In the genomic region with DNA sequence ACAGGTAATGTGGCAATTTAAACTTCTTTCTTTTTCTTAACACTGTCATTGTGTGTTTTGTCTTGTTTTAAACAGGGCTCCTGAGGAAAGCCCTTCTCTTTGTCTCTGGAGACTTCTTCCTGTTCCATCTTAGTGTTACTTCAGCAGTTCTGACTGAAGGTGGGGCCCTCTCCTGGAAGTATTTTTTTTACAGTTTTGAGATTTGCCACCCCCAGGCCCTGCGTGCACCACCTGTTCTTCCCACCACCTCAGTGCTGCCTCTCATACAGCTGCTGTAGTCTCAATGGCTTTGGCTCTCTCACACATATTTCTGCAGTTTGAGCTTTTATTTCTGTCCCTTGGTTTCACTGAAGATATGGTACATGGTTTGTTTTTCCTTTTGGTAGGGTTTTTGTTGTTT, we compare ENCODE assay signal across 20 cellular contexts. TPM values are rescaled to one million over a fixed set of nuclear protein-coding genes. Genes with fewer than 3 reads are reported as not detected.
DNase-seq lines count a peak whose midpoint lies in the region; ATAC-seq and TF ChIP-seq lines count a peak whose summit lies in the region.
"Had no signal": no experiment of that assay in that cellular context is flagged by ENCODE, and none has a peak within 500 bp of the region (broad histone marks: within the 10 kb centered on the region; RNA-seq: fewer than 3 reads in every experiment).

No MANE protein-coding gene starts in this region.

- H3K4me3 ChIP-seq in GM06990 (replicated peaks; ENCODE audit: low read depth, low read length) (no peak overlapping the region), PC-3 (ENCODE audit: low read length) (no peak overlapping the region), body of pancreas (no peak overlapping the region)
- H3K4me3 ChIP-seq: colonic mucosa, skin epidermis, uterus had no signal

- DNase-seq in activated CD4-positive, alpha-beta T cell treated with anti-CD3 and anti-CD28 coated beads for 36 hours: peak; percentile 17
- DNase-seq in activated CD4-positive, alpha-beta T cell treated with anti-CD3 and anti-CD28 coated beads, Interleukin-2, amount 50 U/mL, for 48 hours: no peak
- no peak for DNase-seq in GM06990 (ENCODE audit: extremely low read depth, insufficient read length)
- DNase-seq in PC-3: no peak
- no peak for DNase-seq in epithelial cell of prostate (ENCODE audit: low read depth, low spot score)
- no peak for DNase-seq in body of pancreas
- no peak for DNase-seq in GF-D8 (lab: John Stamatoyannopoulos, UW)
- DNase-seq: C1 segment of cervical spinal cord; colonic mucosa; NCI-H1105; NCI-H2029 treated with DMSO at 0.1 percent for 48 hours; NCI-H446 treated with DMSO at 0.1 percent for 48 hours; NK-92 treated with Interleukin-12 subunit alpha and Interleukin-12 subunit beta, amount 100 ng/mL, for 24 hours; SK-N-SH; stimulated activated CD4-positive, alpha-beta T cell treated with anti-CD3 and anti-CD28 coated beads, Interleukin-1b, Interleukin-23, amount 100 ng/mL, for 48 hours; T1000; uterus had no signal

- peaks cover 14% of the 10 kb centered on the region for H3K4me1 Mint-ChIP-seq in activated CD4-positive, alpha-beta T cell treated with anti-CD3 and anti-CD28 coated beads for 36 hours
- H3K4me1 Mint-ChIP-seq: stimulated activated memory B cell treated with anti-CD40 and anti-IgM and Interleukin-4, amounts not matched to agents 10 μg/mL and 1 μg/mL and 100 μg/mL, for 72 hours had no signal

- intact Hi-C loops in activated CD4-positive, alpha-beta T cell treated with anti-CD3 and anti-CD28 coated beads for 36 hours (cut with DNase I, micrococcal nuclease): loop anchor here in 1 of 2 experiments (10.0 kb wide), 1 partner anchor 56 kb away; the partner anchor contains the start of gene ALDH3A1
- intact Hi-C loops in PC-3 (cut with micrococcal nuclease) (no loop called here), body of pancreas (cut with DNase I) (no loop called here)

- CTCF ChIA-PET in activated CD4-positive, alpha-beta T cell treated with anti-CD3 and anti-CD28 coated beads for 36 hours (lab: Charles Lee): no interaction called here
- CTCF ChIA-PET in PC-3 (lab: Charles Lee): no interaction called here

- H3K9ac ChIP-seq in PC-3 (ENCODE audit: low read length): no peak overlapping the region
- H3K9ac ChIP-seq: SK-N-SH had no signal

- no peak overlapping the region for H2AFZ ChIP-seq in PC-3 (ENCODE audit: low read length)

- ATAC-seq in activated CD4-positive, alpha-beta T cell treated with anti-CD3 and anti-CD28 coated beads for 36 hours: peak; percentile 57
- ATAC-seq in PC-3 (no peak), body of pancreas (no peak), HG03520 (IDR thresholded peaks at IDR 0.05; ENCODE audit: unreplicated experiment) (no peak)
- ATAC-seq: stimulated activated memory B cell treated with anti-CD40 and anti-IgM and Interleukin-4, amounts not matched to agents 10 μg/mL and 1 μg/mL and 100 μg/mL, for 72 hours had no signal

- POLR2A ChIA-PET in activated CD4-positive, alpha-beta T cell treated with anti-CD3 and anti-CD28 coated beads for 36 hours (lab: Charles Lee): no interaction called here
- POLR2A ChIA-PET in PC-3 (lab: Charles Lee; ENCODE audit: unreplicated experiment): no interaction called here

- no peaks in the 10 kb centered on the region for H3K27me3 Mint-ChIP-seq in activated CD4-positive, alpha-beta T cell treated with anti-CD3 and anti-CD28 coated beads for 36 hours
- H3K27me3 Mint-ChIP-seq: stimulated activated memory B cell treated with anti-CD40 and anti-IgM and Interleukin-4, amounts not matched to agents 10 μg/mL and 1 μg/mL and 100 μg/mL, for 72 hours had no signal

- TF ChIP-seq CTCF in GM06990 (IDR thresholded peaks at IDR 0.05; ENCODE audit: insufficient read depth, low read length, poor library complexity, severe bottlenecking) (peak; percentile 1), PC-3 (conservative IDR thresholded peaks at IDR 0.05; ENCODE audit: low read depth, low read length) (0 out of 2 replicates have a peak, but pooled peaks have one; percentile 15), body of pancreas (IDR thresholded peaks at IDR 0.05) (no peak)

- WGBS in body of pancreas, 2 donors: 77 to 93% methylated on average over 1 of the region's 1 CpG

- H3K9me3 Mint-ChIP-seq in activated CD4-positive, alpha-beta T cell treated with anti-CD3 and anti-CD28 coated beads for 36 hours (ENCODE audit: low read depth): peaks cover 9% of the 10 kb centered on the region

- H3K27ac ChIP-seq in PC-3 (ENCODE audit: low read length) (no peak overlapping the region), epithelial cell of prostate (peak overlapping the region; percentile 61), body of pancreas (no peak overlapping the region)
- H3K27ac ChIP-seq: colonic mucosa, uterus had no signal

- H3K27me3 ChIP-seq in GM06990 (replicated peaks; ENCODE audit: control insufficient read depth, insufficient read depth, low read length) (no peaks in the 10 kb centered on the region), PC-3 (ENCODE audit: low read length) (no peaks in the 10 kb centered on the region), body of pancreas (no peaks in the 10 kb centered on the region)
- H3K27me3 ChIP-seq: colonic mucosa, uterus had no signal

- H3K9me3 ChIP-seq in PC-3 (ENCODE audit: low read length) (no peaks in the 10 kb centered on the region), body of pancreas (peaks cover 0 to 8% (median 0%) of the 10 kb centered on the region in 3 donors)
- H3K9me3 ChIP-seq: colonic mucosa, uterus had no signal

- no TSS peak for BruUV-seq in PC-3 (replicated peaks; lab: Mats Ljungman, UMichigan)

- no peaks in the 10 kb centered on the region for H3K9me2 ChIP-seq in PC-3 (replicated peaks; ENCODE audit: low read length)
- H3K9me2 ChIP-seq: SK-N-SH had no signal

- no peaks in the 10 kb centered on the region for H4K20me1 ChIP-seq in PC-3 (ENCODE audit: low read length)

- no peaks in the 10 kb centered on the region for H3F3A ChIP-seq in PC-3 (ENCODE audit: low read length, unreplicated experiment)

- no peaks in the 10 kb centered on the region for H3K36me3 ChIP-seq in GM06990 (ENCODE audit: control insufficient read depth, insufficient read depth, low read length)
- peaks cover 10% of the 10 kb centered on the region for H3K36me3 ChIP-seq in PC-3 (ENCODE audit: low read depth, low read length)
- peaks cover 14 to 21% of the 10 kb centered on the region in 2 donors for H3K36me3 ChIP-seq in body of pancreas (replicated peaks in 1 of 2; ENCODE audit: insufficient read depth in 1 of 2, low read depth in 2 of 2)
- H3K36me3 ChIP-seq: colonic mucosa, uterus had no signal

- no peak overlapping the region for H3K4me2 ChIP-seq in PC-3 (ENCODE audit: low read length)
- H3K4me2 ChIP-seq: SK-N-SH had no signal

- H3K36me3 Mint-ChIP-seq in activated CD4-positive, alpha-beta T cell treated with anti-CD3 and anti-CD28 coated beads for 36 hours (ENCODE audit: low read depth): peaks cover 46% of the 10 kb centered on the region

- no peaks in the 10 kb centered on the region for H3K79me2 ChIP-seq in PC-3 (ENCODE audit: low read length)

- H3K4me3 Mint-ChIP-seq in activated CD4-positive, alpha-beta T cell treated with anti-CD3 and anti-CD28 coated beads for 36 hours: no peak overlapping the region
- H3K4me3 Mint-ChIP-seq: stimulated activated memory B cell treated with anti-CD40 and anti-IgM and Interleukin-4, amounts not matched to agents 10 μg/mL and 1 μg/mL and 100 μg/mL, for 72 hours had no signal

- H3K27ac Mint-ChIP-seq in activated CD4-positive, alpha-beta T cell treated with anti-CD3 and anti-CD28 coated beads for 36 hours: peak overlapping the region; percentile 5
- H3K27ac Mint-ChIP-seq: stimulated activated memory B cell treated with anti-CD40 and anti-IgM and Interleukin-4, amounts not matched to agents 10 μg/mL and 1 μg/mL and 100 μg/mL, for 72 hours had no signal

- H3K4me1 ChIP-seq in PC-3 (ENCODE audit: insufficient read depth, low read length) (no peaks in the 10 kb centered on the region), body of pancreas (no peaks in the 10 kb centered on the region)
- H3K4me1 ChIP-seq: colonic mucosa, uterus had no signal

- no peak for TF ChIP-seq POLR2A in body of pancreas (IDR thresholded peaks at IDR 0.05)

RNA-seq across cellular contexts. Expression of gene ALDH3A1, which starts 52.5 kb away (rescaled TPM):
- not detected for total RNA-seq in activated CD4-positive, alpha-beta T cell treated with anti-CD3 and anti-CD28 coated beads for 36 hours
- total RNA-seq in PC-3 (2014; rRNA removed) (27.9 and 30.1 TPM in 2 replicates), body of pancreas (1 to 10 TPM in 1 of 2 donors, under 1 TPM in 1; 0.33 to 1.8 TPM)

Comparison
In these comparisons a context has a peak if more than half of its experiments do, and no peak if none do; other contexts are left out.
1. CTCF ChIP-seq: peak in GM06990 (single experiment) and PC-3 (single experiment); none in body of pancreas (0 of 7).
2. RNA of gene ALDH3A1, which starts 52.5 kb away (total RNA-seq): 27.9 to 30.1 TPM in PC-3; 0.33 to 1.8 TPM in body of pancreas and not detected in activated CD4-positive, alpha-beta T cell treated with anti-CD3 and anti-CD28 coated beads for 36 hours; every median in the first group is over 10 times any median in the second.